ENCODE assay signal across 1 cellular context in the genomic region with DNA sequence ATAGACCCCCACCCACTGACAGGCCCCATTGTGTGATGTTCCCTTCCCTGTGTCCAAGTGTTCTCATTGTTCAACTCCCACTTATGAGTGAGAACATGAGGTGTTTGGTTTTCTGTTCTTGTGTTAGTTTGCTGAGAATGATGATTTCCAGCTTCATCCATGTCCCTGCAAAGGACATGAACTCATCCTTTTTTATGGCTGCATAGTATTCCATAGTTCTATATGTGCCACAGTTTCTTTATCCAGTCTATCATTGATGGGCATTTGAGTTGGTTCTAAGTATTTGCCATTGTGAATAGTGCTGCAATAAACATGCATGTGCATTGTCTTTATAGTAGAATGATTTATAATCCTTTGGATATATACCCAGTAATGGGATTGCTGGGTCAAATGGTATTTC. TPM values are rescaled to one million over a fixed set of nuclear protein-coding genes. Genes with fewer than 3 reads are reported as not detected.
"Had no signal": no experiment of that assay in that cellular context is flagged by ENCODE, and none has a peak within 500 bp of the region (broad histone marks: within the 10 kb centered on the region; RNA-seq: fewer than 3 reads in every experiment).

No MANE protein-coding gene starts in this region.

RNA-seq across cellular contexts. Expression of gene DACT1, which starts 57.7 kb away (rescaled TPM):
- total RNA-seq: MCF 10A had no signal
